ENCODE assay signal across 14 cellular contexts in the genomic region with DNA sequence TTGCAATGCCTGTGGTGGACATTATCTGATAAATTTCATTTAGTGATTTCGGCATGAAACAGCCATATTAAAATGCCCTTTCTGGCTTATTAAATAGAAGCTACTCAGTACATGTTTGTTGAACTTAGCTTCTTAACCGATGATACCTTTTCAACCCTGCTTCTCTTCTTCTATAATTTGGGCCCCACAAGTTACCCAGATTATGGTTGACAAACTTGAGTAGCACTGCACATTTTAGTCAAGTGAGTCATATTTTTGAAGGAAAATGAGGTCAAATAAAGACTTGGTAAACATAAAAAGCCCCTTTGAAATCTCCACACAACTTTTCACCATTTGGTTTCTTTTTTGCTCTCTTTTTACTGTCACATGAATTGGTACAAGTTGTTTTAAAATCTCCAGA. TPM values are rescaled to one million over a fixed set of nuclear protein-coding genes. Genes with fewer than 3 reads are reported as not detected.
DNase-seq lines count a peak whose midpoint lies in the region; ATAC-seq and TF ChIP-seq lines count a peak whose summit lies in the region.
"Had no signal": no experiment of that assay in that cellular context is flagged by ENCODE, and none has a peak within 500 bp of the region (broad histone marks: within the 10 kb centered on the region; RNA-seq: fewer than 3 reads in every experiment).

No MANE protein-coding gene starts in this region.

- H3K4me1 ChIP-seq in PC-9 (replicated peaks; ENCODE audit: insufficient read depth), result peaks cover 10% of the 10 kb centered on the region; the same call in 1 of the 2 replicates

- H3K9me2 ChIP-seq in PC-9 (ENCODE audit: insufficient read depth), result no peaks in the 10 kb centered on the region

- H4K20me1 ChIP-seq in PC-9 (ENCODE audit: insufficient read depth), result no peaks in the 10 kb centered on the region
- H4K20me1 ChIP-seq: BLaER1 treated with 17β-estradiol and CSF1 and Interleukin-3, amounts not matched to agents 10 nM and 100 nM had no signal

- no peak for TF ChIP-seq CTCF in PC-9 (conservative IDR thresholded peaks at IDR 0.05)
- no peak for TF ChIP-seq CTCF in coronary artery (IDR thresholded peaks at IDR 0.05)

- H3F3A ChIP-seq in PC-9 (ENCODE audit: insufficient read depth, low read depth), result no peaks in the 10 kb centered on the region

- no peaks in the 10 kb centered on the region for H3K36me3 ChIP-seq in PC-9 (ENCODE audit: low read depth)
- H3K36me3 ChIP-seq: BLaER1 treated with 17β-estradiol and CSF1 and Interleukin-3, amounts not matched to agents 10 nM and 100 nM; transverse colon had no signal

- H3K4me2 ChIP-seq in PC-9, result no peak overlapping the region
- H3K4me2 ChIP-seq: BLaER1 treated with 17β-estradiol and CSF1 and Interleukin-3, amounts not matched to agents 10 nM and 100 nM had no signal

- peak overlapping the region; percentile 40 for H2AFZ ChIP-seq in PC-9

- no peak overlapping the region for H3K27ac ChIP-seq in PC-9
- H3K27ac ChIP-seq in coronary artery, result peak overlapping the region; percentile 13 to 62
- H3K27ac ChIP-seq: BLaER1 treated with 17β-estradiol and CSF1 and Interleukin-3, amounts not matched to agents 10 nM and 100 nM; transverse colon had no signal

- BruUV-seq in PC-9 (replicated peaks; lab: Mats Ljungman, UMichigan), result no TSS peak

- CTCF ChIA-PET in PC-9 (lab: Charles Lee), result no interaction called here

- DNase-seq in EL, result peak; percentile 59
- no peak for DNase-seq in PC-9
- no peak for DNase-seq in coronary artery (ENCODE audit: low spot score)
- DNase-seq in renal cortical epithelial cell (ENCODE audit: low read depth), result peak; percentile 38
- DNase-seq in activated CD8-positive, alpha-beta memory T cell treated with anti-CD3 and anti-CD28 coated beads, Interleukin-2, amount 50 U/mL, for 4 hours, result no peak
- no peak for DNase-seq in anterior cingulate cortex (lab: John Stamatoyannopoulos, UW)
- DNase-seq: activated CD8-positive, alpha-beta memory T cell treated with anti-CD3 and anti-CD28 coated beads, Interleukin-2, amount 50 U/mL, for 48 hours; mucosa of descending colon; NCI-H1092 treated with DMSO at 0.1 percent for 48 hours; stimulated activated CD4-positive, alpha-beta T cell treated with anti-CD3 and anti-CD28 coated beads, Interleukin-1b, Interleukin-23, amount 100 ng/mL, for 48 hours; transverse colon had no signal

- H3K4me3 ChIP-seq in PC-9 (no peak overlapping the region), coronary artery (no peak overlapping the region)
- H3K4me3 ChIP-seq: BLaER1 treated with 17β-estradiol and CSF1 and Interleukin-3, amounts not matched to agents 10 nM and 100 nM; mucosa of descending colon; transverse colon had no signal

- H3K27me3 ChIP-seq in PC-9 (ENCODE audit: insufficient read depth, low read depth), result no peaks in the 10 kb centered on the region
- H3K27me3 ChIP-seq: BLaER1 treated with 17β-estradiol and CSF1 and Interleukin-3, amounts not matched to agents 10 nM and 100 nM; transverse colon had no signal

- intact Hi-C loops in PC-9 (cut with micrococcal nuclease; ENCODE audit: unreplicated experiment), result no loop called here

- ATAC-seq in GM18909 (IDR thresholded peaks at IDR 0.05; ENCODE audit: poor library complexity, unreplicated experiment), result no peak
- ATAC-seq in GM21737 (IDR thresholded peaks at IDR 0.05; ENCODE audit: unreplicated experiment), result no peak
- ATAC-seq: mucosa of descending colon had no signal

- no peaks in the 10 kb centered on the region for H3K79me2 ChIP-seq in PC-9 (ENCODE audit: low read depth)

- no peaks in the 10 kb centered on the region for H3K9me3 ChIP-seq in PC-9 (ENCODE audit: insufficient read depth, low read depth)
- H3K9me3 ChIP-seq: mucosa of descending colon, transverse colon had no signal

- POLR2A ChIA-PET in PC-9 (lab: Charles Lee; ENCODE audit: unreplicated experiment), result interaction anchor here (0.6 kb wide), 1 partner anchor 63 kb away, joined by 9 read pairs; no protein-coding TSS in a partner anchor

RNA-seq across cellular contexts. Expression of gene GIPC2, which starts 33.8 kb away (rescaled TPM):
- total RNA-seq in PC-9 (2021) (0.20 and 0.30 TPM in 2 replicates), renal cortical epithelial cell (1.1 and 4.9 TPM in 2 replicates)

Comparison
In these comparisons a context has a peak if more than half of its experiments do, and no peak if none do; other contexts are left out.
1. DNase-seq: peak in EL (single experiment) and renal cortical epithelial cell (single experiment); none in PC-9 (0 of 2), coronary artery (single experiment), activated CD8-positive, alpha-beta memory T cell treated with anti-CD3 and anti-CD28 coated beads, Interleukin-2, amount 50 U/mL, for 4 hours (single experiment) and anterior cingulate cortex (0 of 58).